ENCODE assay signal across 8 cellular contexts in the genomic region with DNA sequence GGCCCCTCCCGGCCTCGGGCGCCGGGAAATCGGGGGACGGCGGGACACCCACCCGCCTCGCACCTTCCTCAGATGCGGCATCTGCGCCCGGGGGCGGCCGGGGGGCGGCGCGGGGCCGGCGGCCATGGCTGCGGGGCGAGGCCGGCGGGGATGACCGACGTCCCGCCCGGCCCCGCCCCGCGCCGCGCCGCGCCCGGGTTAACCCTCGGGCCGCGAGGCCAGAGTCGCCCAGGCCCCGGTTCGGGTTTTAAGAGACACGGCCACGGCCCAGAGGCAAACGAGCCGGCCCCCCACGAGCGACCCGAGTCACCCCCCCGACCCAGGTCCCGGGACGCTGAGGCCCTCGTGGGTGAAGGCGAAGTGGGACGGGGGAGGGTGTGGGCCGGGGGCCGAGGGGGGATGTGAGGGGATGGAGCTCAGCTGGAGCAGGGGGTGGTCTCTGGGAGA. TPM values are rescaled to one million over a fixed set of nuclear protein-coding genes. Genes with fewer than 3 reads are reported as not detected.
A peak's percentile ranks its signal among the peaks of the same experiment; 100 is the strongest.
DNase-seq lines count a peak whose midpoint lies in the region; ATAC-seq and TF ChIP-seq lines count a peak whose summit lies in the region.

RGS11 (minus strand) TSS at position 159 of the 447 bp plus-strand sequence; CDS start at position 126, 33 bp downstream.

- no peaks in the 10 kb centered on the region for H3K79me1 ChIP-seq in neuronal stem cell (ENCODE audit: low read depth, low read length)

- H3K4ac ChIP-seq in neuronal stem cell (ENCODE audit: low read length) = no peak within 1 kb of the TSS

- ATAC-seq in T-cell (replicated peaks in 1 of 4) = no peak
- ATAC-seq in GM18868 (IDR thresholded peaks at IDR 0.05; ENCODE audit: unreplicated experiment) = no peak

- CTCF ChIA-PET in BJ (lab: Yijun Ruan, JAX) (no interaction called here), T-cell (lab: Charles Lee) (no interaction called here)

- no peaks in the 10 kb centered on the region for H3K9me3 ChIP-seq in neuronal stem cell (replicated peaks in 1 of 2; ENCODE audit: control insufficient read depth in 2 of 2, insufficient read depth in 1 of 2, low read depth in 1 of 2, low read length in 2 of 2)

- H3K14ac ChIP-seq in neuronal stem cell (ENCODE audit: low read length) = no peak within 1 kb of the TSS

- no peak within 1 kb of the TSS for H3K27ac ChIP-seq in neuronal stem cell (replicated peaks; ENCODE audit: low read length)

- H3K27ac Mint-ChIP-seq in T-cell = peak within 1 kb of the TSS in 1 of 2 donors; percentile 52

- POLR2A ChIA-PET in BJ (lab: Charles Lee) = no interaction called here
- POLR2A ChIA-PET in T-cell (lab: Charles Lee) = no interaction called here

- H2BK12ac ChIP-seq in neuronal stem cell (ENCODE audit: low read length) = no peak within 1 kb of the TSS

- H3K9me3 Mint-ChIP-seq in T-cell = no peaks in the 10 kb centered on the region

- peaks cover 5 to 6% of the 10 kb centered on the region in 2 donors for H3K4me1 ChIP-seq in neuronal stem cell (ENCODE audit: control insufficient read depth in 2 of 2, insufficient read depth in 1 of 2, low read depth in 1 of 2, low read length in 2 of 2)

- H3K4me3 Mint-ChIP-seq in T-cell = peak within 1 kb of the TSS; percentile 57 to 70 (median 58)

- H3K4me2 ChIP-seq in neuronal stem cell (ENCODE audit: insufficient read depth, low read length, poor library complexity, severe bottlenecking) = peak within 1 kb of the TSS; percentile 94

- no peak for TF ChIP-seq CTCF in BJ (IDR thresholded peaks at IDR 0.05; ENCODE audit: insufficient read depth, low read depth, low read length)
- no peak for TF ChIP-seq CTCF in fibroblast of villous mesenchyme (IDR thresholded peaks at IDR 0.05; ENCODE audit: insufficient read depth, low read depth, low read length)

- no peak within 1 kb of the TSS for H2BK120ac ChIP-seq in neuronal stem cell (ENCODE audit: low read depth, low read length)

- DNase-seq in BJ (ENCODE audit: low read depth) = no peak
- DNase-seq in T-cell = no peak
- no peak for DNase-seq in fibroblast of villous mesenchyme (ENCODE audit: low read depth)
- no peak for DNase-seq in neuronal stem cell (ENCODE audit: low spot score)
- DNase-seq in HPDE6-E6E7 (ENCODE audit: extremely low spot score) = no peak
- DNase-seq in mucosa of gallbladder (ENCODE audit: low spot score) = no peak
- DNase-seq in DMS 273 treated with DMSO at 0.1 percent for 48 hours (lab: John Stamatoyannopoulos, UW) = no peak

- H4K8ac ChIP-seq in neuronal stem cell (ENCODE audit: low read depth, low read length) = no peak within 1 kb of the TSS

- no CpG with 5 or more reads among the region's 56 CpGs for WGBS in neuronal stem cell (ENCODE audit: extremely low coverage in 2 of 2, insufficient read length in 2 of 2, insufficient replicate concordance in 1 of 2), 2 donors

- H3K4me3 ChIP-seq in BJ (ENCODE audit: low read depth, low read length) = peak within 1 kb of the TSS; percentile 42
- peak within 1 kb of the TSS; percentile 54 for H3K4me3 ChIP-seq in fibroblast of villous mesenchyme (ENCODE audit: low read depth, low read length)
- H3K4me3 ChIP-seq in neuronal stem cell (ENCODE audit: low read length in 2 of 2) = peak within 1 kb of the TSS; percentile 35 to 82

- H2AFZ ChIP-seq in neuronal stem cell (ENCODE audit: low read length) = peak within 1 kb of the TSS; percentile 89

- peak within 1 kb of the TSS; percentile 60 for H3K23ac ChIP-seq in neuronal stem cell (ENCODE audit: low read depth, low read length, poor library complexity)

- H3K27me3 ChIP-seq in BJ (ENCODE audit: control insufficient read depth, insufficient read depth, low read length) (peaks cover 5% of the 10 kb centered on the region), neuronal stem cell (ENCODE audit: control insufficient read depth in 3 of 3, insufficient read depth in 3 of 3, low read depth in 1 of 3, low read length in 3 of 3) (peaks cover 5 to 65% (median 48%) of the 10 kb centered on the region in 3 experiments)

- peaks cover 8 to 15% (median 10%) of the 10 kb centered on the region in 3 donors for H3K4me1 Mint-ChIP-seq in T-cell

- H2BK5ac ChIP-seq in neuronal stem cell (ENCODE audit: low read length) = peak within 1 kb of the TSS; percentile 75

- H4K91ac ChIP-seq in neuronal stem cell (ENCODE audit: low read depth, low read length, poor library complexity) = no peak within 1 kb of the TSS

- H3K9ac ChIP-seq in neuronal stem cell (ENCODE audit: low read depth, low read length, poor library complexity) = peak within 1 kb of the TSS; percentile 90

- H3K36me3 ChIP-seq in BJ (ENCODE audit: control insufficient read depth, insufficient read depth, low read length) (no peaks in the 10 kb centered on the region), neuronal stem cell (replicated peaks in 1 of 2; ENCODE audit: control insufficient read depth in 2 of 2, insufficient read depth in 2 of 2, low read length in 2 of 2) (no peaks in the 10 kb centered on the region)

- peak within 1 kb of the TSS; percentile 84 for H2AK5ac ChIP-seq in neuronal stem cell (ENCODE audit: low read depth, low read length)

- peaks cover 16 to 22% of the 10 kb centered on the region in 2 donors for H3K27me3 Mint-ChIP-seq in T-cell

- no peaks in the 10 kb centered on the region for H3K36me3 Mint-ChIP-seq in T-cell

- H2BK15ac ChIP-seq in neuronal stem cell (ENCODE audit: low read length) = peak within 1 kb of the TSS; percentile 74

- peak within 1 kb of the TSS; percentile 48 for H3K18ac ChIP-seq in neuronal stem cell (ENCODE audit: low read length)

RNA-seq across cellular contexts. Expression of gene RGS11, which starts in this region (rescaled TPM):
- polyA plus RNA-seq in BJ (2011; rRNA removed) = 1.1 and 2.2 TPM in 2 replicates
- polyA minus RNA-seq in BJ (2011; rRNA and poly(A)+ RNA removed) = 0.36 and 0.43 TPM in 2 replicates
- under 1 TPM in 1 of 5 donors, not detected in 4; 0.54 TPM for total RNA-seq in T-cell
- total RNA-seq in fibroblast of villous mesenchyme = 0.64 and 0.86 TPM in 2 replicates
- 1.7 TPM for polyA plus RNA-seq in neuronal stem cell (2013, experiment 1 of 2)
- 1.5 TPM for polyA plus RNA-seq in neuronal stem cell (2013, experiment 2 of 2)
- total RNA-seq in mucosa of gallbladder = 6.7 TPM
